In the genomic region with DNA sequence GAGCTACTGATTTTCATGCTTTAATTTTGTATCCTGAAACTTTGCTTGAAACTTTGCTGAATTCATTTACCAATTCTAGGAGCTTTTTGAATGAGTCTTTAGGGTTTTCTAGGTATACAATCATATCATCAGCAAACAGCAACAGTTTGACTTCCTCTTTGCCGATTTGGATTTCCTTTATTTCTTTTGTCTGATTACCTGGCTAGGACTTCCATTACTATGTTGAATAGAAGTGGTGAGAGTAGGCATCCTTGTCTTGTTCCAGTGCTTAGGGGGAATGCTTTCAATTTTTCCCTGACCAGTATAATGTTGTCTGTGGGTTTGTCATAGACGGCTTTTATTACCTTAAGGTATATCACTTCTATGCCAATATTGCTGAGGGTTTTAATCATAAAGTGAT, we compare ENCODE assay signal across 4 cellular contexts. TPM values are rescaled to one million over a fixed set of nuclear protein-coding genes. Genes with fewer than 3 reads are reported as not detected.
"Had no signal": no experiment of that assay in that cellular context is flagged by ENCODE, and none has a peak within 500 bp of the region (broad histone marks: within the 10 kb centered on the region; RNA-seq: fewer than 3 reads in every experiment).

No MANE protein-coding gene starts in this region.

RNA-seq across cellular contexts. Expression of gene AIM2, which starts 49.7 kb away (rescaled TPM):
- total RNA-seq: gastrocnemius medialis, osteocyte, right atrium auricular region, suprapubic skin had no signal
